Comparison of ENCODE assay signal across 1 cellular context in genomic region chr9:94826644-94827410, GRCh38.
TF ChIP-seq lines count a peak whose summit lies in the region.

No MANE protein-coding gene starts in this region.

TF ChIP-seq in H1, 55 proteins besides CTCF, POLR2A, EP300 and RAD21 (continued from another document):
- no peak for TF ChIP-seq ZNF274 (IDR thresholded peaks at IDR 0.05; ENCODE audit: borderline replicate concordance, extremely low read depth, low read length)
- TF ChIP-seq BCL11A (IDR thresholded peaks at IDR 0.05; ENCODE audit: low read depth in 2 of 2, low read length in 2 of 2), result no peak
- TF ChIP-seq RFX5 (IDR thresholded peaks at IDR 0.05; ENCODE audit: borderline replicate concordance, low read depth, low read length), result no peak
- no peak for TF ChIP-seq JUN (IDR thresholded peaks at IDR 0.05; ENCODE audit: low read depth, low read length)
- no peak for TF ChIP-seq EZH2 (IDR thresholded peaks at IDR 0.05; ENCODE audit: low read depth, low read length, severe bottlenecking)
- TF ChIP-seq KDM5A (IDR thresholded peaks at IDR 0.05; ENCODE audit: low read length), result no peak
- no peak for TF ChIP-seq HDAC2 (IDR thresholded peaks at IDR 0.05; ENCODE audit: borderline replicate concordance in 1 of 2, low read depth in 2 of 2, low read length in 2 of 2)
